In the genomic region with DNA sequence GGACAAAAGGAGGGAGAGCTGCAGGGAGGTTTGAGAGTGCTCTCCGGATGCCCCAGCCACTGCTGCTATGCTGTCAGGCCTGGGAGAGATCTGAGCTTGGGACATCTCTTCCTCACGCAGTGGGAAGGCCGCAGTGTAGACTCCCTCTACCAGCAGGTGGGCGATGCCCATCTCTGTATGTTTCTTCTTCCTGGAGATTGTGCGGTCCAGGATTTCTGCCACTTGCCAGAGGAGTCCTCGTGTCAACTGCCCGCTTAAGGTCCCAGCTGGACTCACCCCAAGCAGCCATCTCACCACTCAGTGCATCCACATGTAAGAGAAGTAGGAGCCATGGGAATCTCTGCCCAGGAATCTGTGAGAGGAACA, we compare ENCODE assay signal across 22 cellular contexts. TPM values are rescaled to one million over a fixed set of nuclear protein-coding genes. Genes with fewer than 3 reads are reported as not detected.
A peak's percentile ranks its signal among the peaks of the same experiment; 100 is the strongest.
DNase-seq lines count a peak whose midpoint lies in the region; ATAC-seq and TF ChIP-seq lines count a peak whose summit lies in the region.
"Had no signal": no experiment of that assay in that cellular context is flagged by ENCODE, and none has a peak within 500 bp of the region (broad histone marks: within the 10 kb centered on the region; RNA-seq: fewer than 3 reads in every experiment).

No MANE protein-coding gene starts in this region.

- H3K4me2 ChIP-seq in osteoblast (ENCODE audit: insufficient read depth, low read length): no peak overlapping the region

- H4K20me1 ChIP-seq in osteoblast (ENCODE audit: insufficient read depth, low read length): no peaks in the 10 kb centered on the region

- no peaks in the 10 kb centered on the region for H3K9me3 ChIP-seq in body of pancreas
- no peaks in the 10 kb centered on the region for H3K9me3 ChIP-seq in iPS-20b (ENCODE audit: insufficient read depth, low read depth, low read length)
- H3K9me3 ChIP-seq in osteoblast (ENCODE audit: low read depth, low read length): no peaks in the 10 kb centered on the region
- H3K9me3 ChIP-seq in prostate gland: no peaks in the 10 kb centered on the region
- H3K9me3 ChIP-seq: MG63, thoracic aorta had no signal

- H3K36me3 ChIP-seq in H7 (replicated peaks; ENCODE audit: control insufficient read depth, insufficient read depth, low read length) (no peaks in the 10 kb centered on the region), body of pancreas (replicated peaks in 1 of 2; ENCODE audit: insufficient read depth in 1 of 2, low read depth in 2 of 2) (no peaks in the 10 kb centered on the region), iPS-20b (ENCODE audit: insufficient read depth, low read depth, low read length) (no peaks in the 10 kb centered on the region), osteoblast (ENCODE audit: insufficient read depth, low read length) (no peaks in the 10 kb centered on the region), prostate gland (no peaks in the 10 kb centered on the region)
- H3K36me3 ChIP-seq: MG63, Peyer's patch, thoracic aorta had no signal

- H3K9ac ChIP-seq in iPS-20b (ENCODE audit: low read depth, low read length): no peak overlapping the region

- peak overlapping the region; percentile 69 for H3K4me3 ChIP-seq in H7 (ENCODE audit: insufficient read depth, low read depth, low read length)
- H3K4me3 ChIP-seq in body of pancreas: no peak overlapping the region
- peak overlapping the region; percentile 65; the same call in 1 of the 2 replicates for H3K4me3 ChIP-seq in iPS-20b (ENCODE audit: low read length)
- no peak overlapping the region for H3K4me3 ChIP-seq in osteoblast (ENCODE audit: insufficient read depth, low read length)
- H3K4me3 ChIP-seq in prostate gland: no peak overlapping the region
- H3K4me3 ChIP-seq: MG63 had no signal

- no peak overlapping the region for H2AFZ ChIP-seq in osteoblast (ENCODE audit: low read length)

- DNase-seq in H7: peak; percentile 47
- DNase-seq in body of pancreas: no peak
- DNase-seq in osteoblast (ENCODE audit: insufficient read length, low spot score, missing footprints): peak; percentile 73
- DNase-seq in activated effector memory CD4-positive, alpha-beta T cell treated with anti-CD3 and anti-CD28 coated beads, Interleukin-2, amount 50 U/mL, for 16 hours: no peak
- DNase-seq in prostate gland (ENCODE audit: low spot score): no peak
- DNase-seq: activated CD4-positive, alpha-beta T cell treated with anti-CD3 and anti-CD28 coated beads, Interleukin-2, amount 50 U/mL, for 1 hour; activated T-cell treated with anti-CD3 and anti-CD28 coated beads, Interleukin-2, amount 50 U/mL, for 4 hours; CD8-positive, alpha-beta T cell; DMS 273 treated with DMSO at 0.1 percent for 48 hours; EL; KG1; MG63; NCI-H1417 treated with DMSO at 0.1 percent for 48 hours; NCI-H2081; NCI-H226; stimulated activated naive CD4-positive, alpha-beta T cell treated with Interleukin-2 at 50 U/mL for 16 hours; T1000 had no signal

- ATAC-seq in body of pancreas: no peak
- ATAC-seq in GM21367 (IDR thresholded peaks at IDR 0.05; ENCODE audit: unreplicated experiment): no peak
- no peak for ATAC-seq in GM21576 (IDR thresholded peaks at IDR 0.05; ENCODE audit: unreplicated experiment)
- ATAC-seq: activated T-cell treated with anti-CD3 and anti-CD28 coated beads, Interleukin-2, amount 50 U/mL, for 4 hours; CD8-positive, alpha-beta T cell had no signal

- no peaks in the 10 kb centered on the region for H3K79me2 ChIP-seq in osteoblast (ENCODE audit: insufficient read depth, low read length)

- TF ChIP-seq POLR2A in body of pancreas (IDR thresholded peaks at IDR 0.05): no peak
- TF ChIP-seq POLR2A in prostate gland (IDR thresholded peaks at IDR 0.05): no peak

- peak overlapping the region in 3 of 4 donors; percentile 39 to 69 (median 67) for H3K27ac ChIP-seq in body of pancreas
- H3K27ac ChIP-seq in iPS-20b (ENCODE audit: low read length): no peak overlapping the region
- no peak overlapping the region for H3K27ac ChIP-seq in osteoblast (ENCODE audit: low read depth, low read length)
- no peak overlapping the region for H3K27ac ChIP-seq in prostate gland
- H3K27ac ChIP-seq: Peyer's patch, thoracic aorta had no signal

- WGBS in body of pancreas, 2 donors: 91 to 94% methylated on average over 7 of the region's 7 CpGs
- 90% methylated on average over 7 of the region's 7 CpGs for WGBS in prostate gland

- H3K27me3 ChIP-seq in H7 (ENCODE audit: control insufficient read depth, insufficient read depth, low read length): peaks cover 46% of the 10 kb centered on the region
- H3K27me3 ChIP-seq in body of pancreas: no peaks in the 10 kb centered on the region
- peaks cover 71% of the 10 kb centered on the region for H3K27me3 ChIP-seq in iPS-20b (ENCODE audit: insufficient read depth, low read length)
- peaks cover 23% of the 10 kb centered on the region for H3K27me3 ChIP-seq in osteoblast (ENCODE audit: insufficient read depth, low read length)
- H3K27me3 ChIP-seq in prostate gland (replicated peaks; ENCODE audit: insufficient read depth): no peaks in the 10 kb centered on the region
- H3K27me3 ChIP-seq: MG63, Peyer's patch had no signal

- intact Hi-C loops in body of pancreas (cut with DNase I): no loop called here
- intact Hi-C loops in prostate gland (cut with DNase I): no loop called here

- TF ChIP-seq CTCF in body of pancreas (IDR thresholded peaks at IDR 0.05) (no peak), osteoblast (IDR thresholded peaks at IDR 0.05; ENCODE audit: extremely low read depth, low read depth, low read length) (no peak), prostate gland (IDR thresholded peaks at IDR 0.05) (no peak)

- peaks cover 16% of the 10 kb centered on the region for H3K4me1 ChIP-seq in body of pancreas
- no peaks in the 10 kb centered on the region for H3K4me1 ChIP-seq in iPS-20b (ENCODE audit: insufficient read depth, low read length)
- H3K4me1 ChIP-seq in osteoblast (ENCODE audit: insufficient read depth, low read length): no peaks in the 10 kb centered on the region
- no peaks in the 10 kb centered on the region for H3K4me1 ChIP-seq in prostate gland (replicated peaks)

RNA-seq across cellular contexts. Expression of a gene that starts 10.9 kb away (rescaled TPM):
- total RNA-seq in H7 (2014; rRNA removed; shearing (Covaris generic)): 6.4 and 9.1 TPM in 2 replicates
- total RNA-seq in body of pancreas (1 to 10 TPM; 3.6 TPM), osteoblast (9.4 and 14.1 TPM in 2 replicates), prostate gland (10 to 100 TPM in 1 of 2 donors, 1 to 10 TPM in 1; 5.5 to 12.9 TPM)

RNA-seq across cellular contexts. Expression of a gene that starts 13.7 kb away (rescaled TPM):
- 16.2 and 21.0 TPM in 2 replicates for total RNA-seq in H7 (2014; rRNA removed; shearing (Covaris generic))
- total RNA-seq in body of pancreas: 10 to 100 TPM; 15.3 to 31.3 TPM
- 5.9 and 6.5 TPM in 2 replicates for total RNA-seq in osteoblast
- 10 to 100 TPM; 13.1 to 18.8 TPM for total RNA-seq in prostate gland

Comparison
In these comparisons a context has a peak if more than half of its experiments do, and no peak if none do; other contexts are left out.
1. DNase-seq: peak in H7 (single experiment) and osteoblast (single experiment); none in body of pancreas (0 of 4), activated effector memory CD4-positive, alpha-beta T cell treated with anti-CD3 and anti-CD28 coated beads, Interleukin-2, amount 50 U/mL, for 16 hours (single experiment) and prostate gland (single experiment).
2. H3K4me3 ChIP-seq: peak in H7 (single experiment) and iPS-20b (single experiment); none in body of pancreas (0 of 2), osteoblast (single experiment) and prostate gland (0 of 2).
3. H3K27ac ChIP-seq: peak in body of pancreas (3 of 4); none in iPS-20b (single experiment), osteoblast (single experiment) and prostate gland (0 of 2).